Comparison of ENCODE assay signal across 9 cellular contexts in genomic region chr12:6201199-6201608, GRCh38. TPM values are rescaled to one million over a fixed set of nuclear protein-coding genes. Genes with fewer than 3 reads are reported as not detected.
A peak's percentile ranks its signal among the peaks of the same experiment; 100 is the strongest.
DNase-seq lines count a peak whose midpoint lies in the region; ATAC-seq and TF ChIP-seq lines count a peak whose summit lies in the region.
"Had no signal": no experiment of that assay in that cellular context is flagged by ENCODE, and none has a peak within 500 bp of the region (broad histone marks: within the 10 kb centered on the region; RNA-seq: fewer than 3 reads in every experiment).

No MANE protein-coding gene starts in this region.

- peaks cover 15 to 19% (median 17%) of the 10 kb centered on the region in 3 donors for H3K4me1 Mint-ChIP-seq in T-cell

- H3K4me3 Mint-ChIP-seq in T-cell: peak overlapping the region in 2 of 3 donors; percentile 57 to 61

- ATAC-seq in T-cell (replicated peaks in 1 of 4) (peak in 2 of 4 experiments; percentile 28 to 35), heart right ventricle (peak in 7 of 8 donors; percentile 5 to 17 (median 13)), HG03469 (IDR thresholded peaks at IDR 0.05; ENCODE audit: unreplicated experiment) (no peak)

- 26 to 31% methylated on average over 15 of the region's 15 CpGs for WGBS in heart right ventricle, 2 donors
- WGBS in sigmoid colon, 2 donors: 6 to 26% methylated on average over 15 of the region's 15 CpGs

- H3K36me3 ChIP-seq in heart right ventricle (no peaks in the 10 kb centered on the region), sigmoid colon (no peaks in the 10 kb centered on the region)

- H3K27ac ChIP-seq in heart right ventricle (peak overlapping the region; percentile 89 to 99 (median 95)), sigmoid colon (peak overlapping the region; percentile 95 to 100 (median 98))

- H3K27ac Mint-ChIP-seq in T-cell: no peak overlapping the region
- H3K27ac Mint-ChIP-seq: CD4-positive, CD25-positive, alpha-beta regulatory T cell had no signal

- H3K4me3 ChIP-seq in heart right ventricle: peak overlapping the region; percentile 65 to 99 (median 90)
- peak overlapping the region; percentile 74 to 100 (median 92) for H3K4me3 ChIP-seq in sigmoid colon

- no peak for TF ChIP-seq EP300 in sigmoid colon (IDR thresholded peaks at IDR 0.05)

- TF ChIP-seq CTCF in heart right ventricle (IDR thresholded peaks at IDR 0.05): no peak
- TF ChIP-seq CTCF in sigmoid colon (IDR thresholded peaks at IDR 0.05): no peak

- CTCF ChIA-PET in T-cell (lab: Charles Lee): interaction anchor here in 1 of 2 donors (0.8 kb wide), 1 partner anchor 83 kb away, joined by 3 read pairs; no protein-coding TSS in a partner anchor

- no peaks in the 10 kb centered on the region for H3K36me3 Mint-ChIP-seq in T-cell

- H3K4me1 ChIP-seq in heart right ventricle (peaks cover 19 to 76% (median 61%) of the 10 kb centered on the region in 9 donors), sigmoid colon (peaks cover 0 to 76% (median 63%) of the 10 kb centered on the region in 4 donors)

- no peaks in the 10 kb centered on the region for H3K9me3 Mint-ChIP-seq in T-cell
- H3K9me3 Mint-ChIP-seq: CD4-positive, CD25-positive, alpha-beta regulatory T cell had no signal

- peaks cover 21 to 53% of the 10 kb centered on the region in 2 donors for H3K27me3 Mint-ChIP-seq in T-cell

- peak in 1 of 2 donors; percentile 59 for TF ChIP-seq POLR2A in sigmoid colon (IDR thresholded peaks at IDR 0.05)

- H3K9me3 ChIP-seq in heart right ventricle: no peaks in the 10 kb centered on the region
- H3K9me3 ChIP-seq in sigmoid colon: no peaks in the 10 kb centered on the region

- H3K27me3 ChIP-seq in heart right ventricle: peaks cover 0 to 37% (median 0%) of the 10 kb centered on the region in 7 donors
- no peaks in the 10 kb centered on the region for H3K27me3 ChIP-seq in sigmoid colon

- POLR2A ChIA-PET in T-cell (lab: Charles Lee): no interaction called here

- DNase-seq in NCI-H2227 (lab: John Stamatoyannopoulos, UW; ENCODE audit: unreplicated experiment): peak; percentile 9
- no peak for DNase-seq in NCI-H2227 treated with DMSO at 0.1 percent for 48 hours (lab: John Stamatoyannopoulos, UW)
- no peak for DNase-seq in T-cell
- DNase-seq in heart right ventricle: no peak
- DNase-seq in sigmoid colon: peak; percentile 80
- no peak for DNase-seq in NOMO-1 treated with dmso at 0.1 percent for 144 hours (lab: John Stamatoyannopoulos, UW; ENCODE audit: unreplicated experiment)
- no peak for DNase-seq in cerebellar cortex (ENCODE audit: low spot score)
- DNase-seq: CD4-positive, CD25-positive, alpha-beta regulatory T cell had no signal

- intact Hi-C loops in heart right ventricle (cut with DNase I) (no loop called here), sigmoid colon (cut with DNase I) (loop anchor here (5.0 kb wide), 1 partner anchor 131 kb away; no protein-coding TSS in a partner anchor)

RNA-seq across cellular contexts. Expression of gene CD9, which starts 1.0 kb away (rescaled TPM):
- 1 to 10 TPM; 2.6 to 5.7 (median 3.3) TPM for total RNA-seq in T-cell
- total RNA-seq in heart right ventricle: 10 to 100 TPM; 24.8 to 70.4 (median 52.8) TPM
- 100 to 1,000 TPM in 1 of 2 donors, 10 to 100 TPM in 1; 52.3 to 109 TPM for polyA plus RNA-seq in heart right ventricle
- 100 to 1,000 TPM; 240 to 453 (median 303) TPM for total RNA-seq in sigmoid colon
- 100 to 1,000 TPM; 180 to 548 (median 335) TPM for polyA plus RNA-seq in sigmoid colon

Comparison
In these comparisons a context has a peak if more than half of its experiments do, and no peak if none do; other contexts are left out.
1. DNase-seq: peak in NCI-H2227 (single experiment) and sigmoid colon (single experiment); none in NCI-H2227 treated with DMSO at 0.1 percent for 48 hours (single experiment), T-cell (0 of 34), heart right ventricle (0 of 2), NOMO-1 treated with dmso at 0.1 percent for 144 hours (single experiment) and cerebellar cortex (single experiment).